In the genomic region with DNA sequence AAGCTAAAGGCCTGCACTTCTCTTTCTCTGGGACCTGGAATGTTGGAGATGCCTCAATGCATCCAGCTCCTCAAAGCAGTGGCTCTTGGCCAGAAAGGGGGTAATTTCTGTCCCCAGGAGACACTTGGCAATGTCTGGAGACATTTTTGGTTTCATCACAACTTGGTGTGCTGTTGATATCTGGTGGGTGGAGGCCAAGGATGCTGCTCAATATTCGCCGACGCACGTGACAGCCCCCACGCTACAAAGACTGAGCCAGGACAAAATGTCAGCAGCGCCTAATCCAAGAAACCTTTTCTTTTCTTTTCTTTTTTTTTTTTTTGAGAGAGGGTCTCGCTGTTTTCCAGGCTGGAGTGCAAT, we compare ENCODE assay signal across 15 cellular contexts.
"Had no signal": no experiment of that assay in that cellular context is flagged by ENCODE, and none has a peak within 500 bp of the region (broad histone marks: within the 10 kb centered on the region; RNA-seq: fewer than 3 reads in every experiment).

No MANE protein-coding gene starts in this region.

- H3K27me3 Mint-ChIP-seq: activated naive CD4-positive, alpha-beta T cell treated with anti-CD3 and anti-CD28 coated beads, Interleukin-2, amount 50 U/mL, for 24 hours had no signal

- DNase-seq: activated CD4-positive, alpha-beta T cell treated with anti-CD3 and anti-CD28 coated beads for 48 hours; activated CD8-positive, alpha-beta T cell treated with anti-CD3 and anti-CD28 coated beads for 36 hours; activated effector memory CD4-positive, alpha-beta T cell treated with anti-CD3 and anti-CD28 coated beads, Interleukin-2, amount 50 U/mL, for 16 hours; activated T-cell treated with anti-CD3 and anti-CD28 coated beads, Interleukin-2, amount 50 U/mL, for 48 hours; adrenal gland; effector memory CD4-positive, alpha-beta T cell; mesenchymal stem cell; thyroid gland had no signal

- H3K36me3 ChIP-seq: adrenal gland, gastrocnemius medialis, prostate gland, thyroid gland had no signal

- H3K9me3 Mint-ChIP-seq: activated CD8-positive, alpha-beta T cell treated with anti-CD3 and anti-CD28 coated beads for 36 hours; activated naive CD4-positive, alpha-beta T cell treated with anti-CD3 and anti-CD28 coated beads, Interleukin-2, amount 50 U/mL, for 24 hours; natural killer cell treated with Interleukin-12 subunit alpha and Interleukin-12 subunit beta and Interleukin-15 and Interleukin-18, amount 100 ng/mL, for 72 hours; stimulated activated memory B cell treated with anti-CD40 and anti-IgM and Interleukin-4, amounts not matched to agents 10 μg/mL and 1 μg/mL and 100 μg/mL, for 72 hours; T-helper 1 cell treated with Interleukin-12 subunit alpha and Interleukin-12 subunit beta and Interleukin-4 antibody, amounts not matched to agents 30 μg/mL and 1 μg/mL, for 36 hours had no signal

- ATAC-seq: activated CD8-positive, alpha-beta T cell treated with anti-CD3 and anti-CD28 coated beads for 36 hours; left lobe of liver; natural killer cell treated with Interleukin-12 subunit alpha and Interleukin-12 subunit beta and Interleukin-15 and Interleukin-18, amount 100 ng/mL, for 72 hours; stimulated activated memory B cell treated with anti-CD40 and anti-IgM and Interleukin-4, amounts not matched to agents 10 μg/mL and 1 μg/mL and 100 μg/mL, for 72 hours had no signal

- H3K4me1 ChIP-seq: adrenal gland, prostate gland had no signal

- H3K27me3 ChIP-seq: adrenal gland, thyroid gland had no signal

- H3K9me3 ChIP-seq: adrenal gland, gastrocnemius medialis, prostate gland, thyroid gland had no signal

- H3K4me3 ChIP-seq: adrenal gland, gastrocnemius medialis, prostate gland, thyroid gland had no signal

- H3K27ac ChIP-seq: adrenal gland, prostate gland, thyroid gland had no signal

- H3K36me3 Mint-ChIP-seq: activated naive CD4-positive, alpha-beta T cell treated with anti-CD3 and anti-CD28 coated beads, Interleukin-2, amount 50 U/mL, for 24 hours; natural killer cell treated with Interleukin-12 subunit alpha and Interleukin-12 subunit beta and Interleukin-15 and Interleukin-18, amount 100 ng/mL, for 72 hours; stimulated activated memory B cell treated with anti-CD40 and anti-IgM and Interleukin-4, amounts not matched to agents 10 μg/mL and 1 μg/mL and 100 μg/mL, for 72 hours had no signal

- H3K27ac Mint-ChIP-seq: activated CD8-positive, alpha-beta T cell treated with anti-CD3 and anti-CD28 coated beads for 36 hours; activated naive CD4-positive, alpha-beta T cell treated with anti-CD3 and anti-CD28 coated beads, Interleukin-2, amount 50 U/mL, for 24 hours; natural killer cell treated with Interleukin-12 subunit alpha and Interleukin-12 subunit beta and Interleukin-15 and Interleukin-18, amount 100 ng/mL, for 72 hours; stimulated activated memory B cell treated with anti-CD40 and anti-IgM and Interleukin-4, amounts not matched to agents 10 μg/mL and 1 μg/mL and 100 μg/mL, for 72 hours; T-helper 1 cell treated with Interleukin-12 subunit alpha and Interleukin-12 subunit beta and Interleukin-4 antibody, amounts not matched to agents 30 μg/mL and 1 μg/mL, for 36 hours had no signal

- H3K4me3 Mint-ChIP-seq: activated CD8-positive, alpha-beta T cell treated with anti-CD3 and anti-CD28 coated beads for 36 hours; activated naive CD4-positive, alpha-beta T cell treated with anti-CD3 and anti-CD28 coated beads, Interleukin-2, amount 50 U/mL, for 24 hours; natural killer cell treated with Interleukin-12 subunit alpha and Interleukin-12 subunit beta and Interleukin-15 and Interleukin-18, amount 100 ng/mL, for 72 hours; stimulated activated memory B cell treated with anti-CD40 and anti-IgM and Interleukin-4, amounts not matched to agents 10 μg/mL and 1 μg/mL and 100 μg/mL, for 72 hours; T-helper 1 cell treated with Interleukin-12 subunit alpha and Interleukin-12 subunit beta and Interleukin-4 antibody, amounts not matched to agents 30 μg/mL and 1 μg/mL, for 36 hours had no signal

- H3K4me1 Mint-ChIP-seq: activated naive CD4-positive, alpha-beta T cell treated with anti-CD3 and anti-CD28 coated beads, Interleukin-2, amount 50 U/mL, for 24 hours had no signal
